27 cellular contexts compared by ENCODE assay signal in genomic region chr2:157868993-157869392, GRCh38. TPM values are rescaled to one million over a fixed set of nuclear protein-coding genes. Genes with fewer than 3 reads are reported as not detected.
DNase-seq lines count a peak whose midpoint lies in the region; ATAC-seq and TF ChIP-seq lines count a peak whose summit lies in the region.
"Had no signal": no experiment of that assay in that cellular context is flagged by ENCODE, and none has a peak within 500 bp of the region (broad histone marks: within the 10 kb centered on the region; RNA-seq: fewer than 3 reads in every experiment).

No MANE protein-coding gene starts in this region.

- no peak overlapping the region for H4K12ac ChIP-seq in trophoblast cell (ENCODE audit: low read depth, low read length)

- BruUV-seq in MCF 10A (replicated peaks; lab: Mats Ljungman, UMichigan) = no TSS peak

- H3K14ac ChIP-seq in trophoblast cell (ENCODE audit: low read length) = no peak overlapping the region

- no peak overlapping the region for H2BK5ac ChIP-seq in trophoblast cell (ENCODE audit: low read depth, low read length, poor library complexity)

- no peak for TF ChIP-seq POLR2A in breast epithelium (IDR thresholded peaks at IDR 0.05)

- no peak overlapping the region for H3K9ac ChIP-seq in trophoblast cell (ENCODE audit: low read length)

- no peak overlapping the region for H2AFZ ChIP-seq in trophoblast cell (ENCODE audit: insufficient read depth, low read length, poor library complexity)
- H2AFZ ChIP-seq: hepatocyte had no signal

- H2BK12ac ChIP-seq in trophoblast cell (ENCODE audit: low read length) = no peak overlapping the region

- H3K27ac ChIP-seq in breast epithelium (no peak overlapping the region), trophoblast cell (ENCODE audit: low read depth, low read length) (no peak overlapping the region)
- H3K27ac ChIP-seq: ascending aorta, hepatocyte, HL-60, thyroid gland had no signal

- H3K27me3 Mint-ChIP-seq in MCF 10A (ENCODE audit: insufficient read depth, unreplicated experiment) = no peaks in the 10 kb centered on the region
- H3K27me3 Mint-ChIP-seq: naive thymus-derived CD4-positive, alpha-beta T cell had no signal

- H3K4me1 ChIP-seq in breast epithelium (no peaks in the 10 kb centered on the region), trophoblast cell (ENCODE audit: control insufficient read depth in 1 of 2, insufficient read depth in 2 of 2, low read length in 2 of 2) (peaks cover 0 to 5% of the 10 kb centered on the region in 2 experiments)
- H3K4me1 ChIP-seq: BE2C had no signal

- H3K9me3 ChIP-seq in breast epithelium (no peaks in the 10 kb centered on the region), trophoblast cell (ENCODE audit: insufficient read depth, low read depth, low read length) (no peaks in the 10 kb centered on the region)
- H3K9me3 ChIP-seq: ascending aorta, BE2C, thyroid gland had no signal

- no peaks in the 10 kb centered on the region for H3K9me3 Mint-ChIP-seq in MCF 10A (ENCODE audit: unreplicated experiment)
- H3K9me3 Mint-ChIP-seq: immature natural killer cell; naive thymus-derived CD4-positive, alpha-beta T cell had no signal

- H3K4me3 Mint-ChIP-seq in MCF 10A (ENCODE audit: unreplicated experiment) = no peak overlapping the region
- H3K4me3 Mint-ChIP-seq: immature natural killer cell had no signal

- no peaks in the 10 kb centered on the region for H3K36me3 Mint-ChIP-seq in MCF 10A (ENCODE audit: insufficient read depth, unreplicated experiment)
- H3K36me3 Mint-ChIP-seq: immature natural killer cell had no signal

- ATAC-seq in HG03342 (IDR thresholded peaks at IDR 0.05; ENCODE audit: unreplicated experiment) = no peak
- ATAC-seq: left lobe of liver; naive thymus-derived CD4-positive, alpha-beta T cell; stimulated activated naive CD8-positive, alpha-beta T cell treated with anti-CD3 and anti-CD28 coated beads, Interleukin-15, Interleukin-2, amounts not matched to agents 100 U/mL and 50 U/mL, for 24 hours had no signal

- no CpG with 5 or more reads among the region's 2 CpGs for WGBS in trophoblast cell (ENCODE audit: extremely low coverage, insufficient coverage, insufficient read length)

- H4K91ac ChIP-seq in trophoblast cell (ENCODE audit: low read depth, low read length) = no peak overlapping the region

- no peak overlapping the region for H3K4me2 ChIP-seq in trophoblast cell (ENCODE audit: low read length)
- H3K4me2 ChIP-seq: hepatocyte, smooth muscle cell had no signal

- no peak overlapping the region for H2AK5ac ChIP-seq in trophoblast cell (ENCODE audit: low read length)

- no peaks in the 10 kb centered on the region for H3K79me2 ChIP-seq in trophoblast cell (ENCODE audit: control insufficient read depth, insufficient read depth, low read length, poor library complexity)

- intact Hi-C loops in MCF 10A (cut with micrococcal nuclease) = no loop called here
- intact Hi-C loops in breast epithelium (cut with DNase I; ENCODE audit: low total_unique reads) = no loop called here

- no peak overlapping the region for H2BK120ac ChIP-seq in trophoblast cell (ENCODE audit: insufficient read depth, low read length, poor library complexity)

- H3K27ac Mint-ChIP-seq in MCF 10A (ENCODE audit: low read depth, unreplicated experiment) = no peak overlapping the region
- H3K27ac Mint-ChIP-seq: immature natural killer cell had no signal

- TF ChIP-seq CTCF in MCF 10A (IDR thresholded peaks at IDR 0.05; ENCODE audit: unreplicated experiment) (no peak), breast epithelium (IDR thresholded peaks at IDR 0.05) (no peak)

- POLR2A ChIA-PET in MCF 10A (lab: Yijun Ruan, JAX) = interaction anchor here (1.2 to 1.5 kb wide), 2 partner anchors 12 to 37 kb away, joined by 3 to 4 read pairs; no protein-coding TSS in a partner anchor

- H3K23ac ChIP-seq in trophoblast cell (ENCODE audit: low read length) = no peak overlapping the region

- peaks cover 27% of the 10 kb centered on the region for H3K4me1 Mint-ChIP-seq in MCF 10A (ENCODE audit: insufficient read depth, unreplicated experiment)
- H3K4me1 Mint-ChIP-seq: immature natural killer cell had no signal

- CTCF ChIA-PET in MCF 10A (lab: Yijun Ruan, JAX) = interaction anchor here (0.6 to 1.0 kb wide), 2 partner anchors 13 to 546 kb away, joined by 3 to 4 read pairs; no protein-coding TSS in a partner anchor

- H3K36me3 ChIP-seq in breast epithelium = no peaks in the 10 kb centered on the region
- no peaks in the 10 kb centered on the region for H3K36me3 ChIP-seq in trophoblast cell (ENCODE audit: control insufficient read depth in 1 of 2, insufficient read depth in 2 of 2, low read length in 2 of 2)
- H3K36me3 ChIP-seq: ascending aorta, BE2C, thyroid gland had no signal

- H3K79me1 ChIP-seq in trophoblast cell (ENCODE audit: low read length) = no peaks in the 10 kb centered on the region

- DNase-seq in NCI-H2029 (lab: John Stamatoyannopoulos, UW) (peak; percentile 56), NCI-H2029 treated with DMSO at 0.1 percent for 48 hours (lab: John Stamatoyannopoulos, UW) (no peak), MCF 10A (ENCODE audit: unreplicated experiment) (peak; percentile 13), breast epithelium (ENCODE audit: low spot score in 2 of 2) (no peak), RPMI7951 (ENCODE audit: low read depth) (peak; percentile 12), trophoblast cell (no peak), SKM-1 (lab: John Stamatoyannopoulos, UW; ENCODE audit: unreplicated experiment) (no peak)
- DNase-seq: 8988T; activated gamma-delta T cell; BE2C; COR-L47; DND-41; foreskin melanocyte; immature natural killer cell; naive thymus-derived CD4-positive, alpha-beta T cell; NCI-H524 treated with DMSO at 0.1 percent for 48 hours; occipital lobe; retina; stimulated activated CD4-positive, alpha-beta T cell treated with anti-CD3 and anti-CD28 coated beads, Interleukin-4, amount 100 ng/mL, for 4 hours; stimulated activated naive CD8-positive, alpha-beta T cell treated with anti-CD3 and anti-CD28 coated beads, Interleukin-15, Interleukin-2, amounts not matched to agents 100 U/mL and 50 U/mL, for 24 hours; thyroid gland had no signal

- H3K18ac ChIP-seq in trophoblast cell (ENCODE audit: low read length) = no peak overlapping the region

- peak overlapping the region; percentile 25 for H3K4ac ChIP-seq in trophoblast cell (ENCODE audit: low read depth, low read length)

- H3K4me3 ChIP-seq in breast epithelium (no peak overlapping the region), trophoblast cell (ENCODE audit: low read depth, low read length) (no peak overlapping the region)
- H3K4me3 ChIP-seq: ascending aorta, hepatocyte, smooth muscle cell, thyroid gland had no signal

- H3K27me3 ChIP-seq in breast epithelium (no peaks in the 10 kb centered on the region), trophoblast cell (ENCODE audit: insufficient read depth, low read length) (no peaks in the 10 kb centered on the region)
- H3K27me3 ChIP-seq: ascending aorta, BE2C, hepatocyte, thyroid gland had no signal

- H4K8ac ChIP-seq in trophoblast cell (ENCODE audit: low read depth, low read length) = no peak overlapping the region

RNA-seq across cellular contexts. Expression of gene ACVR1, which starts 7.1 kb away (rescaled TPM):
- 26.4 and 41.4 TPM in 2 replicates for total RNA-seq in MCF 10A (2022)
- 10 to 100 TPM; 31.5 to 45.4 (median 32.8) TPM for total RNA-seq in breast epithelium
- total RNA-seq in RPMI7951 (2014; rRNA removed; shearing (Covaris generic)) = 28.5 and 33.6 TPM in 2 replicates
- 25.7 and 27.4 TPM in 2 replicates for polyA plus RNA-seq in trophoblast cell (2013)

Comparison
In these comparisons a context has a peak if more than half of its experiments do, and no peak if none do; other contexts are left out.
1. DNase-seq: peak in NCI-H2029 (single experiment), MCF 10A (single experiment) and RPMI7951 (single experiment); none in NCI-H2029 treated with DMSO at 0.1 percent for 48 hours (single experiment), breast epithelium (0 of 2), trophoblast cell (0 of 2) and SKM-1 (single experiment).